In the genomic region with DNA sequence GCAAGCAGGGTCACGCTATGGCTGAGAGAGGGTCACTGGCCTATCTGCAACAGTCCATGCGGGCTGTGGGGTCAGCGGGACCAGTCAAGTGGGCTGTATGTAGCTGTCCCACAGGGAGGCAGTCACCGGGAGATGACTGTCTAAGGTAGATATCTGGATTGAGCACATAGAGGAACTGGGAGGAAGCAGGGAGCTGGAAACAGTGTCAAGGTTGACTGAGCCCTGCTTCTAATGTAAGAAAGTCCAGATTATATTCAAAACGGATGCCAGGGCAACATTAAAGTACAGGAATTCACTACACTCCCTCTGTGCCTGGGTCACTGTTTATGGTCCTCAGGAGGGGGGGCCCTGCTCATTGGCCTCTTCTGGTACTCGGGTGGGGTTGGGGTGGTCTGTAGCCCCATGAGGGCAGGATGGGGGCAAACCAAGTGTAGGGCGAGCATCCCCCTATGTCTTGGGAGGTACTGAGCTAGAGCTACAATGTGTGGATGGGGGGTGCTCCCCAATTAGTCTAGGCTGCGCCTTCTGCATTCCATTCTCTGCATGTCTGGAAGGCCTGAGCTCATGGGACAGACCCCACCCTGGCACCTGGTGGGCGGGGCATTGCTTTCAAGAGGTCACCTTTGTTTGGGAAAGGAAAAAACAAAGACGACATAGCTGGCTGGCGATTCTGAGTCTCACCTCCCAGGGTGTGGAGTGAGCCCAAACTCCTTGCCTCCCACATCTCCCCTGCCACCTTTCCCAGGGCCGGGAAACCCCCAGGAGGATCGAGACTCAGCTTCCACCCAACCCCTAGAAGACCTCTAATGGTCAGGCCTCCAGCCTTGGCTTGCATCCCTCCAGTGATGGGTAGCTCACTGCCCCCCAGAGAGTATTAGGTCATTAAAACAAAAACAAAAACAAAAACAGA, we compare ENCODE assay signal across 20 cellular contexts. TPM values are rescaled to one million over a fixed set of nuclear protein-coding genes. Genes with fewer than 3 reads are reported as not detected.
DNase-seq lines count a peak whose midpoint lies in the region; ATAC-seq, FAIRE-seq and TF ChIP-seq lines count a peak whose summit lies in the region.
"Had no signal": no experiment of that assay in that cellular context is flagged by ENCODE, and none has a peak within 500 bp of the region (broad histone marks: within the 10 kb centered on the region; RNA-seq: fewer than 3 reads in every experiment).

No MANE protein-coding gene starts in this region.

- H2BK15ac ChIP-seq in H1 (ENCODE audit: low read length) (peak overlapping the region; percentile 92), mesendoderm (replicated peaks; ENCODE audit: low read depth) (no peak overlapping the region)

- H3K9ac ChIP-seq in HCT116 (ENCODE audit: low read length) (no peak overlapping the region), H1 (replicated peaks in 1 of 4; ENCODE audit: extremely low read depth in 1 of 4, low read depth in 3 of 4, low read length in 3 of 4) (no peak overlapping the region), mesendoderm (ENCODE audit: low read length) (no peak overlapping the region)
- H3K9ac ChIP-seq: parathyroid adenoma had no signal

- H3K36me3 ChIP-seq in HCT116 (ENCODE audit: control insufficient read depth in 1 of 2, insufficient read depth in 2 of 2, low read length in 2 of 2) = no peaks in the 10 kb centered on the region
- no peaks in the 10 kb centered on the region for H3K36me3 ChIP-seq in H1 (ENCODE audit: control insufficient read depth in 2 of 4, insufficient read depth in 4 of 4, low read length in 3 of 4)
- no peaks in the 10 kb centered on the region for H3K36me3 ChIP-seq in mesendoderm (ENCODE audit: control insufficient read depth, insufficient read depth, low read length)

- no peak for TF ChIP-seq CTCF in HCT116 (IDR thresholded peaks at IDR 0.05 in 2 of 3, conservative IDR thresholded peaks at IDR 0.05 in 1 of 3; ENCODE audit: borderline replicate concordance in 1 of 3, insufficient read depth in 1 of 3, low read depth in 2 of 3, low read length in 2 of 3)
- TF ChIP-seq CTCF in H1 (IDR thresholded peaks at IDR 0.05; ENCODE audit: control extremely low read depth in 1 of 3, insufficient read depth in 1 of 3, low read depth in 1 of 3, low read length in 3 of 3) = no peak

- no peak overlapping the region for H3K14ac ChIP-seq in H1 (ENCODE audit: insufficient read length)

- H2BK120ac ChIP-seq in H1 (replicated peaks; ENCODE audit: low read depth, low read length) (no peak overlapping the region), mesendoderm (ENCODE audit: low read depth, low read length) (no peak overlapping the region)

- H3K27me3 ChIP-seq in HCT116 (ENCODE audit: insufficient read depth, low read length) (no peaks in the 10 kb centered on the region), H1 (replicated peaks in 1 of 4; ENCODE audit: control insufficient read depth in 3 of 4, extremely low read depth in 1 of 4, insufficient read depth in 3 of 4, low read length in 3 of 4) (no peaks in the 10 kb centered on the region), mesendoderm (ENCODE audit: insufficient read depth, low read length, poor library complexity) (no peaks in the 10 kb centered on the region)

- H4K20me1 ChIP-seq in HCT116 (ENCODE audit: insufficient read depth) (no peaks in the 10 kb centered on the region), H1 (replicated peaks in 1 of 2; ENCODE audit: control insufficient read depth in 1 of 2, insufficient read depth in 2 of 2, low read length in 2 of 2) (no peaks in the 10 kb centered on the region)

- intact Hi-C loops in HCT116 (cut with micrococcal nuclease) (no loop called here), Right ventricle myocardium inferior (cut with DNase I) (no loop called here)

- H3K4me3 ChIP-seq in HCT116 (replicated peaks in 1 of 2; ENCODE audit: low read depth in 1 of 2, low read length in 2 of 2) = no peak overlapping the region
- no peak overlapping the region for H3K4me3 ChIP-seq in H1 (ENCODE audit: extremely low read depth in 1 of 4, insufficient read depth in 2 of 4, low read depth in 3 of 4, low read length in 4 of 4)
- H3K4me3 ChIP-seq in mesendoderm (ENCODE audit: low read length) = no peak overlapping the region

- H3K79me2 ChIP-seq in HCT116 (ENCODE audit: insufficient read depth, low read length) (no peaks in the 10 kb centered on the region), H1 (ENCODE audit: control insufficient read depth in 1 of 2, insufficient read depth in 2 of 2, low read length in 2 of 2) (no peaks in the 10 kb centered on the region), mesendoderm (ENCODE audit: control insufficient read depth, insufficient read depth, low read length) (no peaks in the 10 kb centered on the region)
- H3K79me2 ChIP-seq: parathyroid adenoma had no signal

- no peaks in the 10 kb centered on the region for H3K23me2 ChIP-seq in H1 (ENCODE audit: low read depth, low read length)

- TF ChIP-seq EP300 in H1 (IDR thresholded peaks at IDR 0.05; ENCODE audit: borderline replicate concordance in 1 of 2, low read depth in 2 of 2, low read length in 2 of 2) = no peak

- ATAC-seq in HCT116 = no peak
- no peak for ATAC-seq in Right ventricle myocardium inferior
- ATAC-seq: effector memory CD8-positive, alpha-beta T cell; left lobe of liver; natural killer cell had no signal

- 0 out of 2 replicates have a peak overlapping the region, but pooled peaks have one; percentile 75 for H2BK20ac ChIP-seq in H1 (ENCODE audit: low read length)

- H2AFZ ChIP-seq in HCT116 (ENCODE audit: low read depth, low read length, poor library complexity, severe bottlenecking) (no peak overlapping the region), H1 (ENCODE audit: low read length) (no peak overlapping the region)
- H2AFZ ChIP-seq: parathyroid adenoma had no signal

- H4K5ac ChIP-seq in H1 (ENCODE audit: insufficient read length, low read depth, low read length) (peak overlapping the region; percentile 64), mesendoderm (ENCODE audit: low read length) (no peak overlapping the region)

- H2AK5ac ChIP-seq in H1 (ENCODE audit: low read depth, low read length) (0 out of 2 replicates have a peak overlapping the region, but pooled peaks have one; percentile 90), mesendoderm (ENCODE audit: low read length) (no peak overlapping the region)

- no peak overlapping the region for H3K23ac ChIP-seq in H1 (ENCODE audit: insufficient read length)
- no peak overlapping the region for H3K23ac ChIP-seq in mesendoderm (ENCODE audit: low read length)

- TF ChIP-seq POLR2A in HCT116 (IDR thresholded peaks at IDR 0.05; ENCODE audit: borderline replicate concordance, extremely low read depth, insufficient read depth, insufficient read length) (no peak), H1 (IDR thresholded peaks at IDR 0.05; ENCODE audit: control extremely low read depth in 1 of 2, low read depth in 2 of 2, low read length in 2 of 2) (no peak)

- TF ChIP-seq RAD21 in HCT116 (IDR thresholded peaks at IDR 0.05; ENCODE audit: low read depth) = no peak
- no peak for TF ChIP-seq RAD21 in H1 (IDR thresholded peaks at IDR 0.05 in 1 of 2, conservative IDR thresholded peaks at IDR 0.05 in 1 of 2; ENCODE audit: low read depth in 2 of 2, low read length in 2 of 2)

- H3K18ac ChIP-seq in H1 (ENCODE audit: extremely low read depth, low read length) (0 out of 2 replicates have a peak overlapping the region, but pooled peaks have one; percentile 72), mesendoderm (ENCODE audit: low read length) (no peak overlapping the region)

- no peak overlapping the region for H3K27ac ChIP-seq in HCT116 (ENCODE audit: low read depth, low read length)
- H3K27ac ChIP-seq in H1 (ENCODE audit: low read depth, low read length) = no peak overlapping the region
- no peak overlapping the region for H3K27ac ChIP-seq in mesendoderm (ENCODE audit: low read depth, low read length)
- H3K27ac ChIP-seq: parathyroid adenoma had no signal

- H3K79me1 ChIP-seq in H1 (ENCODE audit: low read depth, low read length) (no peaks in the 10 kb centered on the region), mesendoderm (ENCODE audit: low read length) (no peaks in the 10 kb centered on the region)

- 79% methylated on average over 12 of the region's 13 CpGs; no CpG with 5 or more reads in 1 of the 2 experiments for WGBS in H1 (ENCODE audit: extremely low coverage in 1 of 2, insufficient coverage in 1 of 2, insufficient read length in 1 of 2, insufficient replicate concordance in 2 of 2, low coverage in 1 of 2, low lambda C conversion rate in 2 of 2, missing lambda C conversion rate in 1 of 2), 2 experiments
- WGBS in mesendoderm (ENCODE audit: extremely low coverage, insufficient coverage, low lambda C conversion rate) = no CpG with 5 or more reads among the region's 13 CpGs

- H2BK5ac ChIP-seq in H1 (ENCODE audit: low read depth, low read length) (peak overlapping the region; percentile 61; the same call in 1 of the 2 replicates), mesendoderm (ENCODE audit: low read length) (no peak overlapping the region)

- CTCF ChIA-PET in HCT116 (lab: Charles Lee) = interaction anchor here (0.9 kb wide), 1 partner anchor 26 kb away, joined by 3 read pairs; no protein-coding TSS in a partner anchor
- CTCF ChIA-PET in H1 (lab: Charles Lee; ENCODE audit: partially characterized antibody) = interaction anchor here (0.5 to 3.7 kb wide), 10 partner anchors 9 to 346 kb away, joined by 3 to 15 read pairs (median 4); a partner anchor contains a TSS

- BruUV-seq in HCT116 (replicated peaks; lab: Mats Ljungman, UMichigan) = no TSS peak

- H2BK12ac ChIP-seq in H1 (ENCODE audit: low read depth, low read length) = 0 out of 2 replicates have a peak overlapping the region, but pooled peaks have one; percentile 55

- peak overlapping the region; percentile 18 for H4K91ac ChIP-seq in H1 (replicated peaks; ENCODE audit: insufficient read length, low read length)

- H3K56ac ChIP-seq in H1 (replicated peaks; ENCODE audit: insufficient read length, low read depth, low read length) = no peak overlapping the region
- no peak overlapping the region for H3K56ac ChIP-seq in mesendoderm (ENCODE audit: low read length)

- H3K4me2 ChIP-seq in HCT116 (ENCODE audit: low read length) (0 out of 2 replicates have a peak overlapping the region, but pooled peaks have one; percentile 4), H1 (ENCODE audit: insufficient read depth in 1 of 2, low read depth in 2 of 2, low read length in 2 of 2) (peak overlapping the region in 1 of 2 experiments; percentile 0; a peak in 2 of 4 replicates), mesendoderm (ENCODE audit: low read length) (no peak overlapping the region)

- no peaks in the 10 kb centered on the region for H3K9me2 ChIP-seq in HCT116 (ENCODE audit: insufficient read depth)

- H3K4ac ChIP-seq in H1 (replicated peaks; ENCODE audit: insufficient read length, low read depth, low read length) (no peak overlapping the region), mesendoderm (ENCODE audit: low read depth, low read length) (no peak overlapping the region)

- peaks cover 4 to 18% of the 10 kb centered on the region in 2 experiments; a peak in 3 of 4 replicates for H3K4me1 ChIP-seq in HCT116 (ENCODE audit: control insufficient read depth in 1 of 2, insufficient read depth in 2 of 2, low read length in 2 of 2)
- H3K4me1 ChIP-seq in H1 (replicated peaks in 1 of 4; ENCODE audit: control insufficient read depth in 3 of 4, insufficient read depth in 4 of 4, low read length in 3 of 4) = peaks cover 0 to 11% (median 6%) of the 10 kb centered on the region in 4 experiments; a peak in 6 of 7 replicates
- no peaks in the 10 kb centered on the region for H3K4me1 ChIP-seq in mesendoderm (ENCODE audit: control insufficient read depth, low read depth, low read length)
- H3K4me1 ChIP-seq: parathyroid adenoma had no signal

- DNase-seq in HCT116 (ENCODE audit: low read depth, low spot score) (no peak), H1 (ENCODE audit: low read depth in 1 of 2, low spot score in 2 of 2) (peak; percentile 33 to 61), mesendoderm (peak; percentile 57), GM19240 (ENCODE audit: insufficient read length, low spot score) (no peak), RPMI8226 (no peak), DMS153 treated with DMSO at 0.1 percent for 48 hours (lab: John Stamatoyannopoulos, UW; ENCODE audit: unreplicated experiment) (no peak), Right ventricle myocardium inferior (ENCODE audit: missing footprints) (no peak)
- DNase-seq: activated CD4-positive, alpha-beta T cell treated with anti-CD3 and anti-CD28 coated beads for 1 hour; activated T-cell treated with anti-CD3 and anti-CD28 coated beads, Interleukin-2, amount 50 U/mL, for 24 hours; DND-41; effector memory CD8-positive, alpha-beta T cell; GOT3; KG1; midbrain; MV-4-11; natural killer cell; NCI-H187; substantia nigra had no signal

- H4K8ac ChIP-seq in H1 (ENCODE audit: extremely low read depth, insufficient read depth, low read length) = peak overlapping the region; percentile 82; the same call in 1 of the 2 replicates
- H4K8ac ChIP-seq in mesendoderm (ENCODE audit: low read depth, low read length) = no peak overlapping the region

- no peak for FAIRE-seq in H1 (lab: Jason Lieb, UNC)

- no peaks in the 10 kb centered on the region for H3K9me3 ChIP-seq in HCT116 (ENCODE audit: control insufficient read depth in 1 of 2, insufficient read depth in 1 of 2, low read depth in 1 of 2, low read length in 2 of 2)
- no peaks in the 10 kb centered on the region for H3K9me3 ChIP-seq in H1 (ENCODE audit: insufficient read depth in 2 of 2, low read depth in 1 of 2, low read length in 1 of 2)

- POLR2A ChIA-PET in HCT116 (lab: Charles Lee) (no interaction called here), H1 (lab: Charles Lee; ENCODE audit: partially characterized antibody) (interaction anchor here (0.7 to 1.5 kb wide), 3 partner anchors 10 to 86 kb away, joined by 3 to 4 read pairs (median 3); a partner anchor contains a TSS)

- RAD21 ChIA-PET in HCT116 (lab: Charles Lee; ENCODE audit: low non-redundant PET in 1 of 2, low total read pairs in 2 of 2, uncharacterized antibody in 2 of 2, unreplicated experiment in 2 of 2) = interaction anchor here in 1 of 2 experiments (0.5 kb wide), 1 partner anchor 10 kb away, joined by 4 read pairs; no protein-coding TSS in a partner anchor

RNA-seq across cellular contexts. Expression of a gene that starts 45.1 kb away (rescaled TPM):
- total RNA-seq in HCT116 (2021; ENCODE audit: unreplicated experiment) = 29.3 TPM
- polyA plus RNA-seq in HCT116 (2012) = 20.8 and 24.4 TPM in 2 replicates
- 35.6 and 38.5 TPM in 2 replicates for total RNA-seq in H1 (2021; fragmentation: NEBNext Ultra II Directional; extraction: Animal tissue kit (Norgen Biotek cat#: 25700))
- 13.8 and 18.9 TPM in 2 replicates for polyA plus RNA-seq in H1 (2011; rRNA removed)
- polyA plus RNA-seq in H1 (2011; cell fraction: cytosol; rRNA removed) = 5.7 TPM
- polyA plus RNA-seq in H1 (2011; cell fraction: nucleus; rRNA removed) = 15.1 TPM
- polyA plus RNA-seq in H1 (2012, experiment 1 of 2) = 17.6 to 27.7 TPM (median 24.3 TPM) in 4 replicates
- 24.9 TPM for polyA plus RNA-seq in H1 (2012, experiment 2 of 2)
- polyA plus RNA-seq in H1 (2013, experiment 1 of 2) = 23.9 TPM
- polyA plus RNA-seq in H1 (2013, experiment 2 of 2) = 24.3 TPM
- polyA minus RNA-seq in H1 (2011; rRNA and poly(A)+ RNA removed) = 14.5 and 15.8 TPM in 2 replicates
- polyA minus RNA-seq in H1 (2011; cell fraction: cytosol; rRNA and poly(A)+ RNA removed) = 23.3 TPM
- polyA minus RNA-seq in H1 (2011; cell fraction: nucleus; rRNA and poly(A)+ RNA removed) = 21.6 TPM
- 8.7 TPM for polyA plus RNA-seq in mesendoderm (2013, experiment 1 of 2)
- 9.6 TPM for polyA plus RNA-seq in mesendoderm (2013, experiment 2 of 2)
- 15.0 TPM for total RNA-seq in Right ventricle myocardium inferior

Comparison
In these comparisons a context has a peak if more than half of its experiments do, and no peak if none do; other contexts are left out.
1. DNase-seq: peak in H1 (2 of 2) and mesendoderm (single experiment); none in HCT116 (single experiment), GM19240 (single experiment), RPMI8226 (single experiment), DMS153 treated with DMSO at 0.1 percent for 48 hours (single experiment) and Right ventricle myocardium inferior (single experiment).